ENCODE assay signal across 1 cellular context in the genomic region with DNA sequence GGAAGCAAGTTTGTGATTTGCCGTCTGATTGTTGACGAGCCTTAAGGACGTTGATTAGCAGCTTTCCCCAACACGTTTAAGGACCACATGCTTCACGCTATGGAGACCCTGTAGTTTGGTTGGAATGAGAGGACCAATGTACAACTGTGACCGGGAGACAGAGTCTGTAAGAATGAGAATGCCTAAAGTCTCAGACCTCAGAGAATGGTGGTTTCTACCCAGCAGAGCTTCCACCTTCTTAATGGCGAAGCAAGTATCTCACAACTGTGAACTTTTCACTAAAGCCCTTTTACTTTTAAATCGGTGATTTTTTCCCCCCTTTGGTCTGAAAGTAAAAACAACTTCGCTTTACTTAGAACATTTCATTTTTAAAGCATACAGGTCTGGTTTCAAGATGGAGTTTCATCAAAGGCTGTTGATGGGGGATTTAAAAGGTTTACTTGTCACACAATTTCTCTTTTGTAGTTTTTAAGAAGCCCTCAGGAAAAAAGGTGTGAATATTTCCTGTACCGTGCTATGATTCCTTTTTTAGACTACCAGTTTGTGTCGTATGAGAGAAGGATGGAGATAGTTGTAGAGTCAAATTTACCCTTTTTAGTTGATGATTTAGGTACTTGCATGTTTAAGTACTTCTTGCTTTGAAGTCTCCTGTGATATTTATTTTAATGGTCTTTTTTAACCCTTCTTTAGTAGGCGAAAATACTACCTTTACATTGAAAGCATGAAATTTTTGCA.
TF ChIP-seq lines count a peak whose summit lies in the region.

No MANE protein-coding gene starts in this region.

TF ChIP-seq in IMR-90, 13 proteins besides CTCF, POLR2A, EP300 and RAD21 (continued from another document):
- TF ChIP-seq MAFK (IDR thresholded peaks at IDR 0.05; ENCODE audit: low read depth, low read length): no peak
- TF ChIP-seq SMC3 (IDR thresholded peaks at IDR 0.05; ENCODE audit: low read depth, low read length): no peak
